Comparison of ENCODE assay signal across 8 cellular contexts in the genomic region with DNA sequence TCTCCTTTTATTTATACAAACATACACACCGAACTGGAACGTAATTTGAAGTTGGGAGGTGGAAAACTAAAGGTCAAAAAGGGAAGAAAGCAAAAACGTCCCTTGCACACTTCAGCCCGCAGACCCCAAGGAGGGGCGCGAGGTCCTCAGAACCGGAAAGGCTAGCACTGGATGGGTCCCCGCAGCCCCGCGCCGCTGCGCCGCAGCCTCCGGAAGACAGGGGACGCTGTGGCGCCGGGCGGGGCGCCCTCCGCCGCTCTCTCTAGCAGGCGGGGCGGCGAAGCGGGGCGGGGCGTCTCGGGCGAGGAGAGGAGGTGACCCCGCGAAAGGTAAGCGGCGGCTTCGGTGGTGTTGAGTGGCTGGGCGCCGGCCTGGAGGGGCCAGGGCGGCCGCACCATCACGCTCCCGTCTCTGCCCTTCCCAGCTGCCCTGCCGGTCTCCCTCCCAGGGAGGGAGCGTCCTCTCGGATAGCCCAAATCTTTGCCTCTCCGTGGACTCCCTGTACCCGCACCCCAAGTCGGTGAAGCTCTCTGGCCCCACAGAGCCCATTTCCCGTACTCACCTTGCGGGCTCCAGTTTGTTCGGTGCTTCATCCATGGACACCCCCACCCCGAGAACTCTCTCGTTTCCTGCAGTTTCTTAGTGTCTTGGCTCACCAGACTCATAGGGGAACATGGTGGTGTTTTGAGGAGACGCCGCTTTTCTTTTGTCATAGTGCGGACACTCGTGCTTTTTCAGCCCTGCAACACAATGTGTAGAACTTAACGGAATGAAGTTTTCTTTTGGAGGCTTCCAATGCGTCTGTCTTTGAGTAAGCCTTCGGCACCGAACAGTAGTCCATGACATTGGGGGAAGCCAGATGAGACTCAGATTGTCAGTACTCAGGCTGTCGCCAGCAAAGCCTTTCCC.
DNase-seq lines count a peak whose midpoint lies in the region; ATAC-seq and TF ChIP-seq lines count a peak whose summit lies in the region.

A gene with protein sequence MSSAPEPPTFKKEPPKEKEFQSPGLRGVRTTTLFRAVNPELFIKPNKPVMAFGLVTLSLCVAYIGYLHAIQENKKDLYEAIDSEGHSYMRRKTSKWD (plus strand): TSS at position 285 of the 909 bp plus-strand sequence. CDS start 14,444 bp downstream, outside the sequence.

- peak within 1 kb of the TSS; percentile 83 for H3K27ac Mint-ChIP-seq in central memory CD8-positive, alpha-beta T cell (ENCODE audit: low read depth)

- H3K9me3 Mint-ChIP-seq in central memory CD8-positive, alpha-beta T cell: peaks cover 7% of the 10 kb centered on the region

- ATAC-seq in GM18870 (IDR thresholded peaks at IDR 0.05; ENCODE audit: unreplicated experiment) (peak; percentile 86), HG03103 (IDR thresholded peaks at IDR 0.05; ENCODE audit: low read depth, unreplicated experiment) (peak; percentile 100)
- ATAC-seq in central memory CD8-positive, alpha-beta T cell (replicated peaks; ENCODE audit: extremely low read depth, poor library complexity, severe bottlenecking): peak; percentile 97

- H3K4me3 Mint-ChIP-seq in central memory CD8-positive, alpha-beta T cell: peak within 1 kb of the TSS; percentile 98

- H3K4me1 Mint-ChIP-seq in central memory CD8-positive, alpha-beta T cell: peaks cover 21% of the 10 kb centered on the region

- DNase-seq in AG09319 (ENCODE audit: extremely low read depth, low read depth): peak; percentile 23
- peak; percentile 69 for DNase-seq in NCI-H2196 treated with DMSO at 0.1 percent for 48 hours (lab: John Stamatoyannopoulos, UW; ENCODE audit: unreplicated experiment)
- peak; percentile 72 for DNase-seq in activated CD4-positive, CD25-positive, alpha-beta regulatory T cell treated with anti-CD3 and anti-CD28 coated beads, Interleukin-2, amount 50 U/mL, for 16 hours (ENCODE audit: low read depth, low spot score)
- peak; percentile 66 to 68 for DNase-seq in central memory CD8-positive, alpha-beta T cell (ENCODE audit: low spot score in 2 of 2)
- peak; percentile 56 for DNase-seq in kidney glomerular epithelial cell (lab: John Stamatoyannopoulos, UW)
- DNase-seq in stimulated activated CD4-positive, alpha-beta T cell treated with anti-CD3 and anti-CD28 coated beads, Interleukin-15, amount 100 ng/mL, for 48 hours (ENCODE audit: low read depth in 2 of 2): peak; percentile 78 to 85

- peak; percentile 76 for TF ChIP-seq CTCF in AG09319 (IDR thresholded peaks at IDR 0.05; ENCODE audit: low read depth, low read length)

- H3K36me3 Mint-ChIP-seq in central memory CD8-positive, alpha-beta T cell (ENCODE audit: insufficient read depth): peaks cover 9% of the 10 kb centered on the region

- peaks cover 10% of the 10 kb centered on the region for H3K27me3 Mint-ChIP-seq in central memory CD8-positive, alpha-beta T cell

Comparison
In these comparisons a context has a peak if more than half of its experiments do, and no peak if none do; other contexts are left out.
1. Peak in every context shown above with its lines: DNase-seq and ATAC-seq.
2. DNase-seq: peak in every context shown above with its lines; median percentile 82 in stimulated activated CD4-positive, alpha-beta T cell treated with anti-CD3 and anti-CD28 coated beads, Interleukin-15, amount 100 ng/mL, for 48 hours; 72 in activated CD4-positive, CD25-positive, alpha-beta regulatory T cell treated with anti-CD3 and anti-CD28 coated beads, Interleukin-2, amount 50 U/mL, for 16 hours; 69 in NCI-H2196 treated with DMSO at 0.1 percent for 48 hours; 67 in central memory CD8-positive, alpha-beta T cell; 56 in kidney glomerular epithelial cell; 23 in AG09319.